Comparison of ENCODE assay signal across 1 cellular context in the genomic region with DNA sequence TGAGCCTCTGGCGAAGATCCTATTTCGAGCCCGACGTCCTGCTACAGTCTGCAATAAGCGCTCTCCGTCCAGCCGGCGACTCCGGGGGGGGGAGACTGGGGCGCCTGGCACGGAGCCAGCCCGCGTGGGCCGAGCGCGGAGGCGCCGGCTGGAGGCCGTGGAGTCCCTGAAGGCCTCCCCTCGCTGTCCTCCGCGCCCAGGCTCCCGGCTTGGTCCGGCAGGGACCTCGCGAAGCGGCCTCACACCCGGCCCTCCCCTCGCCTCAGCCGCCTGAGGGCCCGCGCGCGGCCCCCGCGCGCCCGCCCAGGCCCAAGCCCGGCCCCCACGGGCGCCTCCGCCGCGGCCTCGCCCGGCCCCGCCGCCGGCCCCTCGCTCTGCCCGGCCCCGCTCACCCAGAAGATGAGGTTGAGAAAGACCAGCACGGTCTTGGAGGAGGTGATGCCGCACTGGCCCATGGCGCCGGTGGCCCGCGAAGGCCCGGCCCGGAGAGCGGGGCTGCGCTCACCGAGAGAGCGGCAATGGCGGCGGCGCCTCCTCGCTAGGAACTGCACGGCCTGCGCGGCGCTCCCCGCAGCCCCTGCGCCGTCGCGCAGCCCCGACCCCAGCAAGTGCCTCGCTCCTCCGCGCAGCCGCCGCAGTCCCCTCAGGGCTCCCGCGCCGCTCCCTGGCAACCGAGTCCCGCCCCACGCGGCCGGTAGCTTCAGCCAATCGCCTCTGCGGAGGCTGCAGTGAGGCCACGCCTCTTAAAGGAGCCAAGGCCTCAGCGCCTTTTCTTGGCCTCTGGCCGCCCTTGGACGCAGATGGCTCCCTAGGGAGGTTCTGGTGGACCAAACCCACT.
TF ChIP-seq lines count a peak whose summit lies in the region.

A gene (minus strand): TSS at position 610 of the 838 bp plus-strand sequence. CDS start 155 bp downstream, at position 455.

TF ChIP-seq in liver, 16 proteins besides CTCF, POLR2A, EP300 and RAD21 (continued from another document):
- TF ChIP-seq FOXA2 (IDR thresholded peaks at IDR 0.05), result no peak
- no peak for TF ChIP-seq FOXA1 (IDR thresholded peaks at IDR 0.05)
- peak; percentile 33 for TF ChIP-seq SP1 (IDR thresholded peaks at IDR 0.05)
- TF ChIP-seq HNF4G (IDR thresholded peaks at IDR 0.05), result no peak
- TF ChIP-seq GABPA (IDR thresholded peaks at IDR 0.05 in 1 of 2, conservative IDR thresholded peaks at IDR 0.05 in 1 of 2), result no peak
- no peak for TF ChIP-seq JUND (IDR thresholded peaks at IDR 0.05)
- TF ChIP-seq, protein P1, sequence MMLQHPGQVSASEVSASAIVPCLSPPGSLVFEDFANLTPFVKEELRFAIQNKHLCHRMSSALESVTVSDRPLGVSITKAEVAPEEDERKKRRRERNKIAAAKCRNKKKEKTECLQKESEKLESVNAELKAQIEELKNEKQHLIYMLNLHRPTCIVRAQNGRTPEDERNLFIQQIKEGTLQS (IDR thresholded peaks at IDR 0.05), result no peak
- no peak for TF ChIP-seq RXRA (IDR thresholded peaks at IDR 0.05)
